ENCODE assay signal across 10 cellular contexts in genomic region chr3:152443212-152444023, GRCh38.
DNase-seq lines count a peak whose midpoint lies in the region; ATAC-seq and TF ChIP-seq lines count a peak whose summit lies in the region.
"Had no signal": no experiment of that assay in that cellular context is flagged by ENCODE, and none has a peak within 500 bp of the region (broad histone marks: within the 10 kb centered on the region; RNA-seq: fewer than 3 reads in every experiment).

No MANE protein-coding gene starts in this region.

- no peak for DNase-seq in activated naive CD4-positive, alpha-beta T cell treated with anti-CD3 and anti-CD28 coated beads, Interleukin-2, amount 10 ng/mL, durations not matched to agents 7 days and 5 days
- no peak for DNase-seq in activated naive CD4-positive, alpha-beta T cell treated with Interleukin-2 at 50 U/mL for 16 hours
- DNase-seq in left ventricle myocardium inferior (no peak), transverse colon (no peak), nephron progenitor cell (no peak)
- DNase-seq in activated CD8-positive, alpha-beta memory T cell treated with anti-CD3 and anti-CD28 coated beads for 24 hours = no peak
- DNase-seq: BE2C, brain microvascular endothelial cell had no signal

- intact Hi-C loops in left ventricle myocardium inferior (cut with micrococcal nuclease) (loop anchor here (10.0 kb wide), 1 partner anchor 219 kb away; no protein-coding TSS in a partner anchor), transverse colon (cut with DNase I; ENCODE audit: low total_unique reads) (loop anchor here (1.0 kb wide), 1 partner anchor 145 kb away; no protein-coding TSS in a partner anchor)

- H3K4me3 Mint-ChIP-seq in activated naive CD4-positive, alpha-beta T cell treated with anti-CD3 and anti-CD28 coated beads, Interleukin-2, amount 10 ng/mL, durations not matched to agents 7 days and 5 days = no peak overlapping the region
- no peak overlapping the region for H3K4me3 Mint-ChIP-seq in nephron progenitor cell

- peaks cover 92% of the 10 kb centered on the region for H3K79me2 ChIP-seq in SU-DHL-6 (ENCODE audit: insufficient read depth, low read length)

- CTCF ChIA-PET in activated naive CD4-positive, alpha-beta T cell treated with anti-CD3 and anti-CD28 coated beads, Interleukin-2, amount 10 ng/mL, durations not matched to agents 7 days and 5 days (lab: Charles Lee) = interaction anchor here (0.6 to 3.3 kb wide), 5 partner anchors 8 to 371 kb away, joined by 3 to 17 read pairs (median 4); no protein-coding TSS in a partner anchor

- H3K4me2 ChIP-seq in SU-DHL-6 (ENCODE audit: low read depth, low read length, poor library complexity, severe bottlenecking) = peak overlapping the region; percentile 16

- no peak for TF ChIP-seq CTCF in SU-DHL-6 (IDR thresholded peaks at IDR 0.05; ENCODE audit: insufficient read depth, low read length, poor library complexity, severe bottlenecking)
- no peak for TF ChIP-seq CTCF in left ventricle myocardium inferior (IDR thresholded peaks at IDR 0.05; ENCODE audit: borderline replicate concordance)
- no peak for TF ChIP-seq CTCF in transverse colon (IDR thresholded peaks at IDR 0.05)
- TF ChIP-seq CTCF in nephron progenitor cell (IDR thresholded peaks at IDR 0.05) = no peak

- H3K27me3 Mint-ChIP-seq in activated naive CD4-positive, alpha-beta T cell treated with anti-CD3 and anti-CD28 coated beads, Interleukin-2, amount 10 ng/mL, durations not matched to agents 7 days and 5 days = no peaks in the 10 kb centered on the region
- H3K27me3 Mint-ChIP-seq in nephron progenitor cell (ENCODE audit: low read depth, poor library complexity) = peaks cover 4% of the 10 kb centered on the region

- no peaks in the 10 kb centered on the region for H3K9me3 Mint-ChIP-seq in activated naive CD4-positive, alpha-beta T cell treated with anti-CD3 and anti-CD28 coated beads, Interleukin-2, amount 10 ng/mL, durations not matched to agents 7 days and 5 days
- no peaks in the 10 kb centered on the region for H3K9me3 Mint-ChIP-seq in nephron progenitor cell

- peaks cover 53% of the 10 kb centered on the region for H3K4me1 Mint-ChIP-seq in activated naive CD4-positive, alpha-beta T cell treated with anti-CD3 and anti-CD28 coated beads, Interleukin-2, amount 10 ng/mL, durations not matched to agents 7 days and 5 days
- H3K4me1 Mint-ChIP-seq in nephron progenitor cell = no peaks in the 10 kb centered on the region

- TF ChIP-seq EP300 in transverse colon (IDR thresholded peaks at IDR 0.05; ENCODE audit: low read depth) = no peak

- no peaks in the 10 kb centered on the region for H3K9me3 ChIP-seq in SU-DHL-6 (ENCODE audit: insufficient read depth, low read length)
- H3K9me3 ChIP-seq in left ventricle myocardium inferior (replicated peaks) = no peaks in the 10 kb centered on the region
- no peaks in the 10 kb centered on the region for H3K9me3 ChIP-seq in transverse colon
- H3K9me3 ChIP-seq: BE2C had no signal

- H3F3A ChIP-seq in SU-DHL-6 (ENCODE audit: insufficient read depth) = peaks cover 54% of the 10 kb centered on the region

- H2AFZ ChIP-seq in SU-DHL-6 (ENCODE audit: low read depth, low read length, severe bottlenecking) = no peak overlapping the region

- H3K4me3 ChIP-seq in SU-DHL-6 (ENCODE audit: insufficient read depth, low read length, poor library complexity, severe bottlenecking) = no peak overlapping the region
- no peak overlapping the region for H3K4me3 ChIP-seq in left ventricle myocardium inferior
- no peak overlapping the region for H3K4me3 ChIP-seq in transverse colon

- no peak for ATAC-seq in HG03135 (IDR thresholded peaks at IDR 0.05; ENCODE audit: unreplicated experiment)

- H3K27ac ChIP-seq in SU-DHL-6 (ENCODE audit: low read depth, low read length) (peak overlapping the region; percentile 51), left ventricle myocardium inferior (replicated peaks) (peak overlapping the region; percentile 53), transverse colon (peak overlapping the region; percentile 4 to 58 (median 42))
- H3K27ac ChIP-seq: brain microvascular endothelial cell had no signal

- H4K20me1 ChIP-seq in SU-DHL-6 (ENCODE audit: low read depth, low read length) = peaks cover 40% of the 10 kb centered on the region

- H3K36me3 ChIP-seq in SU-DHL-6 (ENCODE audit: low read length) (peaks cover 51% of the 10 kb centered on the region), left ventricle myocardium inferior (peaks cover 28% of the 10 kb centered on the region), transverse colon (peaks cover 0 to 25% (median 3%) of the 10 kb centered on the region in 4 donors)

- in situ Hi-C loops in transverse colon (cut with MboI; ENCODE audit: low pct_ligation_motif_present in 1 of 4, low pct_unique_long_range_greater_than_20kb in 1 of 4, low sequenced_read_pairs in 3 of 4) = loop anchor here (10.0 to 25.0 kb wide), 7 partner anchors 156 to 381 kb away; partner anchors contain the start of gene MBNL1 (in 1 of the 4)

- H3K9me2 ChIP-seq in SU-DHL-6 (replicated peaks; ENCODE audit: insufficient read depth, low read length) = no peaks in the 10 kb centered on the region

- H3K4me1 ChIP-seq in left ventricle myocardium inferior (peaks cover 82% of the 10 kb centered on the region), transverse colon (peaks cover 0 to 72% (median 13%) of the 10 kb centered on the region in 4 donors)

- TF ChIP-seq POLR2A in transverse colon (IDR thresholded peaks at IDR 0.05) = no peak

- H3K27me3 ChIP-seq in SU-DHL-6 (ENCODE audit: low read length) (no peaks in the 10 kb centered on the region), left ventricle myocardium inferior (ENCODE audit: low read depth) (no peaks in the 10 kb centered on the region), transverse colon (no peaks in the 10 kb centered on the region)
- H3K27me3 ChIP-seq: BE2C, brain microvascular endothelial cell had no signal

- 31 to 61% methylated on average over 3 of the region's 3 CpGs for WGBS in transverse colon (ENCODE audit: low coverage in 1 of 2), 2 donors

- no peak overlapping the region for H3K9ac ChIP-seq in SU-DHL-6 (ENCODE audit: low read length)

- peaks cover 59% of the 10 kb centered on the region for H3K36me3 Mint-ChIP-seq in activated naive CD4-positive, alpha-beta T cell treated with anti-CD3 and anti-CD28 coated beads, Interleukin-2, amount 10 ng/mL, durations not matched to agents 7 days and 5 days
- peaks cover 6% of the 10 kb centered on the region for H3K36me3 Mint-ChIP-seq in nephron progenitor cell (ENCODE audit: low read depth)

- peak overlapping the region; percentile 42 for H3K27ac Mint-ChIP-seq in activated naive CD4-positive, alpha-beta T cell treated with anti-CD3 and anti-CD28 coated beads, Interleukin-2, amount 10 ng/mL, durations not matched to agents 7 days and 5 days
- H3K27ac Mint-ChIP-seq in nephron progenitor cell = no peak overlapping the region
